In genomic region chr16:21685034-21685455, GRCh38 we compare ENCODE assay signal across 1 cellular context.
A peak's percentile ranks its signal among the peaks of the same experiment; 100 is the strongest.
TF ChIP-seq lines count a peak whose summit lies in the region.

No MANE protein-coding gene starts in this region.

TF ChIP-seq in K562, 482 proteins besides CTCF, POLR2A, EP300 and RAD21 (continued from another document):
- TF ChIP-seq, protein P1, sequence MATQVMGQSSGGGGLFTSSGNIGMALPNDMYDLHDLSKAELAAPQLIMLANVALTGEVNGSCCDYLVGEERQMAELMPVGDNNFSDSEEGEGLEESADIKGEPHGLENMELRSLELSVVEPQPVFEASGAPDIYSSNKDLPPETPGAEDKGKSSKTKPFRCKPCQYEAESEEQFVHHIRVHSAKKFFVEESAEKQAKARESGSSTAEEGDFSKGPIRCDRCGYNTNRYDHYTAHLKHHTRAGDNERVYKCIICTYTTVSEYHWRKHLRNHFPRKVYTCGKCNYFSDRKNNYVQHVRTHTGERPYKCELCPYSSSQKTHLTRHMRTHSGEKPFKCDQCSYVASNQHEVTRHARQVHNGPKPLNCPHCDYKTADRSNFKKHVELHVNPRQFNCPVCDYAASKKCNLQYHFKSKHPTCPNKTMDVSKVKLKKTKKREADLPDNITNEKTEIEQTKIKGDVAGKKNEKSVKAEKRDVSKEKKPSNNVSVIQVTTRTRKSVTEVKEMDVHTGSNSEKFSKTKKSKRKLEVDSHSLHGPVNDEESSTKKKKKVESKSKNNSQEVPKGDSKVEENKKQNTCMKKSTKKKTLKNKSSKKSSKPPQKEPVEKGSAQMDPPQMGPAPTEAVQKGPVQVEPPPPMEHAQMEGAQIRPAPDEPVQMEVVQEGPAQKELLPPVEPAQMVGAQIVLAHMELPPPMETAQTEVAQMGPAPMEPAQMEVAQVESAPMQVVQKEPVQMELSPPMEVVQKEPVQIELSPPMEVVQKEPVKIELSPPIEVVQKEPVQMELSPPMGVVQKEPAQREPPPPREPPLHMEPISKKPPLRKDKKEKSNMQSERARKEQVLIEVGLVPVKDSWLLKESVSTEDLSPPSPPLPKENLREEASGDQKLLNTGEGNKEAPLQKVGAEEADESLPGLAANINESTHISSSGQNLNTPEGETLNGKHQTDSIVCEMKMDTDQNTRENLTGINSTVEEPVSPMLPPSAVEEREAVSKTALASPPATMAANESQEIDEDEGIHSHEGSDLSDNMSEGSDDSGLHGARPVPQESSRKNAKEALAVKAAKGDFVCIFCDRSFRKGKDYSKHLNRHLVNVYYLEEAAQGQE (CRISPR knock-in tag; IDR thresholded peaks at IDR 0.05; ENCODE audit: low read depth) = peak; percentile 83; the same call in 1 of the 2 replicates
- TF ChIP-seq HES1 (IDR thresholded peaks at IDR 0.05; ENCODE audit: low read depth) = no peak
- peak in 1 of 2 experiments; percentile 26; a peak in 1 of 4 replicates for TF ChIP-seq HDAC1 (IDR thresholded peaks at IDR 0.05)
- TF ChIP-seq E2F5 (CRISPR knock-in tag; IDR thresholded peaks at IDR 0.05) = no peak
